ENCODE assay signal across 32 cellular contexts in the genomic region with DNA sequence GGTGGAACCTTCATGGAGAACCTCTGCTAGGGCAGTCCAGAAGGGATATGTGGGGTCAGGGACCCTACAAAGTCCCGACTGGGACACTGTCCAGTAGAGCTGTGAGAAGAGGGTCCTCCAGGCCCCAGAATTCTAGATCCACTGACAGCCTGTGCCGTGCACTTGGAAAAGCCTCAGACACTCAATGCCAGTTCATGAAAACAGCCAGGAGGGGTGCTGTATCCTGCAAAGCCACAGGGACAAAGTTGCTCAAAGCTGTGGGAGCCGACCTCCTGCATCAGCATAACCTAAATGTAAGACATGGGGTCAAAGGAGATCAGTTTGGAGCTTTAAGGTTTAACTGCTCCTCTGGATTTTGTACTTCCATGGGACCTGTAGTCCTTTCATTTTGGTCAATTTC.
"Had no signal": no experiment of that assay in that cellular context is flagged by ENCODE, and none has a peak within 500 bp of the region (broad histone marks: within the 10 kb centered on the region; RNA-seq: fewer than 3 reads in every experiment).

No MANE protein-coding gene starts in this region.

- DNase-seq: activated CD4-positive, alpha-beta memory T cell treated with anti-CD3 and anti-CD28 coated beads, Interleukin-2, amount 10 ng/mL, durations not matched to agents 7 days and 5 days; activated CD4-positive, alpha-beta T cell treated with anti-CD3 and anti-CD28 coated beads for 1 hour; activated CD4-positive, alpha-beta T cell treated with anti-CD3 and anti-CD28 coated beads for 4 hours; activated CD4-positive, alpha-beta T cell treated with anti-CD3 and anti-CD28 coated beads, Interleukin-2, amount 10 ng/mL, durations not matched to agents 7 days and 5 days; activated CD4-positive, alpha-beta T cell treated with anti-CD3 and anti-CD28 coated beads, Interleukin-2, amount 50 U/mL, for 4 hours; activated CD8-positive, alpha-beta memory T cell treated with anti-CD3 and anti-CD28 coated beads, Interleukin-2, amount 50 U/mL, for 48 hours; activated gamma-delta T cell; activated naive CD4-positive, alpha-beta T cell; activated naive CD4-positive, alpha-beta T cell treated with anti-CD3 and anti-CD28 coated beads, Interleukin-2, amount 10 ng/mL, durations not matched to agents 7 days and 5 days; activated naive CD8-positive, alpha-beta T cell treated with anti-CD3 and anti-CD28 coated beads, Interleukin-2, amount 10 ng/mL, durations not matched to agents 7 days and 5 days; activated T-cell treated with anti-CD3 and anti-CD28 coated beads for 4 hours; activated T-cell treated with anti-CD3 and anti-CD28 coated beads, Interleukin-2, amount 50 U/mL, for 24 hours; activated T-cell treated with anti-CD3 and anti-CD28 coated beads, Interleukin-2, amount 50 U/mL, for 72 hours; central memory CD4-positive, alpha-beta T cell; cerebellar nuclear complex; colonic mucosa; dorsolateral prefrontal cortex; effector memory CD4-positive, alpha-beta T cell; erythroblast; foreskin keratinocyte; gastrocnemius medialis; T-helper 1 cell; T-helper 17 cell; T1000 had no signal

- ATAC-seq: activated naive CD4-positive, alpha-beta T cell treated with anti-CD3 and anti-CD28 coated beads, Interleukin-2, amount 50 U/mL, for 72 hours; activated T-cell treated with anti-CD3 and anti-CD28 coated beads, Interleukin-2, amount 50 U/mL, for 72 hours; foreskin keratinocyte; gastrocnemius medialis; T-helper 17 cell had no signal

- H3K4me1 Mint-ChIP-seq: activated CD4-positive, alpha-beta memory T cell treated with anti-CD3 and anti-CD28 coated beads, Interleukin-2, amount 10 ng/mL, durations not matched to agents 7 days and 5 days; activated CD4-positive, alpha-beta T cell treated with anti-CD3 and anti-CD28 coated beads, Interleukin-2, amount 10 ng/mL, durations not matched to agents 7 days and 5 days; activated naive CD4-positive, alpha-beta T cell treated with anti-CD3 and anti-CD28 coated beads, Interleukin-2, amount 10 ng/mL, durations not matched to agents 7 days and 5 days; activated naive CD8-positive, alpha-beta T cell treated with anti-CD3 and anti-CD28 coated beads, Interleukin-2, amount 10 ng/mL, durations not matched to agents 7 days and 5 days; T-helper 17 cell had no signal

- H3K4me3 Mint-ChIP-seq: activated CD4-positive, alpha-beta memory T cell treated with anti-CD3 and anti-CD28 coated beads, Interleukin-2, amount 10 ng/mL, durations not matched to agents 7 days and 5 days; activated CD4-positive, alpha-beta T cell treated with anti-CD3 and anti-CD28 coated beads, Interleukin-2, amount 10 ng/mL, durations not matched to agents 7 days and 5 days; activated naive CD4-positive, alpha-beta T cell treated with anti-CD3 and anti-CD28 coated beads, Interleukin-2, amount 10 ng/mL, durations not matched to agents 7 days and 5 days; activated naive CD8-positive, alpha-beta T cell treated with anti-CD3 and anti-CD28 coated beads, Interleukin-2, amount 10 ng/mL, durations not matched to agents 7 days and 5 days; activated T-cell treated with anti-CD3 and anti-CD28 coated beads, Interleukin-2, amount 50 U/mL, for 24 hours; activated T-cell treated with anti-CD3 and anti-CD28 coated beads, Interleukin-2, amount 50 U/mL, for 72 hours; brain; dendritic cell treated with granulocyte-macrophage colony-stimulating factor and Interleukin-4, amounts not matched to agents 40 ng/mL and 50 ng/mL, for 4 days; T-helper 17 cell; T-helper 2 cell treated with Interferon-gamma antibody and Interleukin-4, amounts not matched to agents 5 μg/mL and 100 μg/mL, for 36 hours had no signal

- H3K27ac ChIP-seq: ascending aorta, breast epithelium, cardiac muscle cell, colonic mucosa, dorsolateral prefrontal cortex, esophagus muscularis mucosa, foreskin keratinocyte, gastrocnemius medialis had no signal

- H3K36me3 ChIP-seq: ascending aorta, breast epithelium, cardiac muscle cell, colonic mucosa, esophagus muscularis mucosa, gastrocnemius medialis had no signal

- H3K27me3 ChIP-seq: ascending aorta, breast epithelium, cardiac muscle cell, colonic mucosa, dorsolateral prefrontal cortex, esophagus muscularis mucosa, foreskin keratinocyte, gastrocnemius medialis had no signal

- H3K36me3 Mint-ChIP-seq: activated naive CD4-positive, alpha-beta T cell treated with anti-CD3 and anti-CD28 coated beads, Interleukin-2, amount 10 ng/mL, durations not matched to agents 7 days and 5 days; activated naive CD8-positive, alpha-beta T cell treated with anti-CD3 and anti-CD28 coated beads, Interleukin-2, amount 10 ng/mL, durations not matched to agents 7 days and 5 days; brain had no signal

- H3K4me1 ChIP-seq: ascending aorta, breast epithelium, colonic mucosa, esophagus muscularis mucosa, foreskin keratinocyte, gastrocnemius medialis had no signal

- H3K27ac Mint-ChIP-seq: activated CD4-positive, alpha-beta memory T cell treated with anti-CD3 and anti-CD28 coated beads, Interleukin-2, amount 10 ng/mL, durations not matched to agents 7 days and 5 days; activated CD4-positive, alpha-beta T cell treated with anti-CD3 and anti-CD28 coated beads, Interleukin-2, amount 10 ng/mL, durations not matched to agents 7 days and 5 days; activated naive CD4-positive, alpha-beta T cell treated with anti-CD3 and anti-CD28 coated beads, Interleukin-2, amount 10 ng/mL, durations not matched to agents 7 days and 5 days; activated naive CD4-positive, alpha-beta T cell treated with anti-CD3 and anti-CD28 coated beads, Interleukin-2, amount 50 U/mL, for 72 hours; activated naive CD8-positive, alpha-beta T cell treated with anti-CD3 and anti-CD28 coated beads, Interleukin-2, amount 10 ng/mL, durations not matched to agents 7 days and 5 days; activated T-cell treated with anti-CD3 and anti-CD28 coated beads, Interleukin-2, amount 50 U/mL, for 24 hours; activated T-cell treated with anti-CD3 and anti-CD28 coated beads, Interleukin-2, amount 50 U/mL, for 72 hours; brain; dendritic cell treated with granulocyte-macrophage colony-stimulating factor and Interleukin-4, amounts not matched to agents 40 ng/mL and 50 ng/mL, for 4 days; T-helper 17 cell; T-helper 2 cell treated with Interferon-gamma antibody and Interleukin-4, amounts not matched to agents 5 μg/mL and 100 μg/mL, for 36 hours had no signal

- H3K4me3 ChIP-seq: ascending aorta, breast epithelium, cardiac muscle cell, colonic mucosa, dorsolateral prefrontal cortex, esophagus muscularis mucosa, gastrocnemius medialis had no signal

- H3K9me3 ChIP-seq: ascending aorta, colonic mucosa, gastrocnemius medialis had no signal

- H3K27me3 Mint-ChIP-seq: activated CD4-positive, alpha-beta memory T cell treated with anti-CD3 and anti-CD28 coated beads, Interleukin-2, amount 10 ng/mL, durations not matched to agents 7 days and 5 days; activated CD4-positive, alpha-beta T cell treated with anti-CD3 and anti-CD28 coated beads, Interleukin-2, amount 10 ng/mL, durations not matched to agents 7 days and 5 days; activated naive CD4-positive, alpha-beta T cell treated with anti-CD3 and anti-CD28 coated beads, Interleukin-2, amount 10 ng/mL, durations not matched to agents 7 days and 5 days; activated naive CD8-positive, alpha-beta T cell treated with anti-CD3 and anti-CD28 coated beads, Interleukin-2, amount 10 ng/mL, durations not matched to agents 7 days and 5 days; activated T-cell treated with anti-CD3 and anti-CD28 coated beads, Interleukin-2, amount 50 U/mL, for 24 hours; brain; dendritic cell treated with granulocyte-macrophage colony-stimulating factor and Interleukin-4, amounts not matched to agents 40 ng/mL and 50 ng/mL, for 4 days; T-helper 17 cell had no signal
